Comparison of ENCODE assay signal across 1 cellular context in the genomic region with DNA sequence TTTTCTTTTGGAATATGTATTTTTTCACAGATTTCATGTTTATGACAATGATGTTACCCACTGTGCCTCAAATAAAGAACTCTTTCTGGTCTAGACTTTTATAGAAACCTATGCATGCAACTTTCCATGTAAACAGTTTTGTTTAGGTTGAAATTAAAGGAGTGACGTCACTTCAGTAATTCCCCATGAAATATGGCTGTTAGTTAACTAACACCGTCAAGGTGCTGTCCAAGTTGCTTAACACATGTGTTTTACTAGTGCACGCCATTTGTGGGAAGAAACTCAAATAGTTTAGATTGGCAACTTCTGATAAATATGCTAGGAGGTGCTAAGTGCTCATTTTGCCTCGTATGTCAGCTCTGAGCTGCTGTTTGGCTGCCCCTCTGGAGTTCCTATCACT.
TF ChIP-seq lines count a peak whose summit lies in the region.

No MANE protein-coding gene starts in this region.

TF ChIP-seq in HepG2, 621 proteins besides CTCF, POLR2A, EP300 and RAD21 (continued from another document):
- TF ChIP-seq ATF7 (IDR thresholded peaks at IDR 0.05) (peak; percentile 94), ATF7 (CRISPR knock-in tag; IDR thresholded peaks at IDR 0.05) (no peak), CREB1 (IDR thresholded peaks at IDR 0.05) (peak; percentile 95), CREB1 (CRISPR knock-in tag; IDR thresholded peaks at IDR 0.05) (no peak)
